Comparison of ENCODE assay signal across 28 cellular contexts in genomic region chr18:59208602-59209001, GRCh38. TPM values are rescaled to one million over a fixed set of nuclear protein-coding genes. Genes with fewer than 3 reads are reported as not detected.
DNase-seq lines count a peak whose midpoint lies in the region; ATAC-seq and TF ChIP-seq lines count a peak whose summit lies in the region.
"Had no signal": no experiment of that assay in that cellular context is flagged by ENCODE, and none has a peak within 500 bp of the region (broad histone marks: within the 10 kb centered on the region; RNA-seq: fewer than 3 reads in every experiment).

No MANE protein-coding gene starts in this region.

- intact Hi-C loops in PC-3 (cut with micrococcal nuclease) = no loop called here
- intact Hi-C loops in mammary epithelial cell (cut with micrococcal nuclease) = loop anchor here (2.0 kb wide), 1 partner anchor 194 kb away; no protein-coding TSS in a partner anchor

- CTCF ChIA-PET in PC-3 (lab: Charles Lee) (no interaction called here), mammary epithelial cell (lab: Charles Lee; ENCODE audit: low non-redundant PET) (no interaction called here)

- H3K4me1 ChIP-seq in PC-3 (ENCODE audit: insufficient read depth, low read length) (peaks cover 9% of the 10 kb centered on the region), mammary epithelial cell (ENCODE audit: insufficient read depth, low read length) (peaks cover 13% of the 10 kb centered on the region), mesendoderm (ENCODE audit: control insufficient read depth, low read depth, low read length) (peaks cover 2% of the 10 kb centered on the region)
- H3K4me1 ChIP-seq: esophagus muscularis mucosa, left ventricle myocardium inferior, Peyer's patch, SJCRH30, uterus had no signal

- peak overlapping the region; percentile 6 for H3K56ac ChIP-seq in mesendoderm (ENCODE audit: low read length)

- no peaks in the 10 kb centered on the region for H3K9me3 ChIP-seq in PC-3 (ENCODE audit: low read length)
- no peaks in the 10 kb centered on the region for H3K9me3 ChIP-seq in mammary epithelial cell (replicated peaks; ENCODE audit: insufficient read depth, low read length)
- H3K9me3 ChIP-seq: esophagus muscularis mucosa, left ventricle myocardium inferior, Peyer's patch, SJCRH30, thoracic aorta, uterus had no signal

- H2AFZ ChIP-seq in PC-3 (ENCODE audit: low read length) = no peak overlapping the region
- H2AFZ ChIP-seq in mammary epithelial cell (ENCODE audit: low read depth, low read length) = peak overlapping the region; percentile 65

- DNase-seq in HT1080 (ENCODE audit: low read depth) = peak; percentile 24
- peak; percentile 65 for DNase-seq in PC-3
- DNase-seq in mammary epithelial cell = peak; percentile 76
- DNase-seq in mesendoderm = no peak
- no peak for DNase-seq in activated T-cell treated with anti-CD3 and anti-CD28 coated beads for 4 hours
- no peak for DNase-seq in AG08396 (ENCODE audit: low spot score)
- DNase-seq: activated CD4-positive, alpha-beta T cell treated with anti-CD3 and anti-CD28 coated beads, Interleukin-2, amount 50 U/mL, for 48 hours; activated CD8-positive, alpha-beta memory T cell treated with anti-CD3 and anti-CD28 coated beads, Interleukin-2, amount 50 U/mL, for 48 hours; anterior cingulate cortex; CD4-positive, CD25-positive, alpha-beta regulatory T cell; cortex of kidney; effector memory CD8-positive, alpha-beta T cell; hypothalamus; KG1; left ventricle myocardium inferior; naive B cell; NCI-H526; Peyer's patch; SJCRH30; uterus had no signal

- H2BK5ac ChIP-seq in mesendoderm (ENCODE audit: low read length) = no peak overlapping the region

- no TSS peak for BruUV-seq in PC-3 (replicated peaks; lab: Mats Ljungman, UMichigan)
- no TSS peak for BruUV-seq in mammary epithelial cell (replicated peaks; lab: Mats Ljungman, UMichigan)

- no peak for ATAC-seq in PC-3
- no peak for ATAC-seq in HG03159 (IDR thresholded peaks at IDR 0.05; ENCODE audit: unreplicated experiment)
- ATAC-seq: activated T-helper 17 cell treated with anti-CD3 and anti-CD28 coated beads, Interleukin-2, amount 50 U/mL, for 72 hours; effector memory CD8-positive, alpha-beta T cell had no signal

- POLR2A ChIA-PET in PC-3 (lab: Charles Lee; ENCODE audit: unreplicated experiment) = no interaction called here

- dilution Hi-C loops in mammary epithelial cell (cut with HindIII; ENCODE audit: low sequenced_read_pairs) = no loop called here

- peak overlapping the region; percentile 44 for H3K18ac ChIP-seq in mesendoderm (ENCODE audit: low read length)

- no peaks in the 10 kb centered on the region for H3F3A ChIP-seq in PC-3 (ENCODE audit: low read length, unreplicated experiment)

- H3K79me1 ChIP-seq in mesendoderm (ENCODE audit: low read length) = no peaks in the 10 kb centered on the region

- H3K36me3 ChIP-seq in PC-3 (ENCODE audit: low read depth, low read length) = no peaks in the 10 kb centered on the region
- H3K36me3 ChIP-seq in mammary epithelial cell (ENCODE audit: insufficient read depth, low read length) = no peaks in the 10 kb centered on the region
- H3K36me3 ChIP-seq in mesendoderm (ENCODE audit: control insufficient read depth, insufficient read depth, low read length) = no peaks in the 10 kb centered on the region
- H3K36me3 ChIP-seq: esophagus muscularis mucosa, left ventricle myocardium inferior, Peyer's patch, SJCRH30, thoracic aorta, uterus had no signal

- H3K4me3 ChIP-seq in PC-3 (ENCODE audit: low read length) (no peak overlapping the region), mammary epithelial cell (replicated peaks in 1 of 3; ENCODE audit: insufficient read depth in 1 of 3, low read depth in 2 of 3, low read length in 3 of 3) (no peak overlapping the region), mesendoderm (ENCODE audit: low read length) (no peak overlapping the region)
- H3K4me3 ChIP-seq: esophagus muscularis mucosa, left ventricle myocardium inferior, Peyer's patch, SJCRH30, thoracic aorta, uterus had no signal

- no peak overlapping the region for H4K8ac ChIP-seq in mesendoderm (ENCODE audit: low read depth, low read length)

- no peak overlapping the region for H4K5ac ChIP-seq in mesendoderm (ENCODE audit: low read length)

- H3K4me2 ChIP-seq in PC-3 (ENCODE audit: low read length) (peak overlapping the region; percentile 20), mammary epithelial cell (ENCODE audit: insufficient read depth, low read depth, low read length) (peak overlapping the region; percentile 58), mesendoderm (ENCODE audit: low read length) (no peak overlapping the region)

- H4K20me1 ChIP-seq in PC-3 (ENCODE audit: low read length) = no peaks in the 10 kb centered on the region
- H4K20me1 ChIP-seq in mammary epithelial cell (ENCODE audit: insufficient read depth, low read length) = no peaks in the 10 kb centered on the region

- H3K27ac ChIP-seq in PC-3 (ENCODE audit: low read length) (no peak overlapping the region), mammary epithelial cell (ENCODE audit: insufficient read depth, low read depth, low read length) (no peak overlapping the region), mesendoderm (ENCODE audit: low read depth, low read length) (no peak overlapping the region)
- H3K27ac ChIP-seq: esophagus muscularis mucosa, left ventricle myocardium inferior, Peyer's patch, SJCRH30, thoracic aorta, uterus had no signal

- TF ChIP-seq CTCF in PC-3 (conservative IDR thresholded peaks at IDR 0.05; ENCODE audit: low read depth, low read length) (no peak), mammary epithelial cell (conservative IDR thresholded peaks at IDR 0.05 in 1 of 2, IDR thresholded peaks at IDR 0.05 in 1 of 2; ENCODE audit: extremely low read depth in 1 of 2, insufficient read depth in 1 of 2, low read depth in 1 of 2, low read length in 2 of 2) (no peak)

- no peaks in the 10 kb centered on the region for H3K79me2 ChIP-seq in PC-3 (ENCODE audit: low read length)
- H3K79me2 ChIP-seq in mammary epithelial cell (ENCODE audit: insufficient read depth, low read length) = no peaks in the 10 kb centered on the region
- no peaks in the 10 kb centered on the region for H3K79me2 ChIP-seq in mesendoderm (ENCODE audit: control insufficient read depth, insufficient read depth, low read length)

- H3K23ac ChIP-seq in mesendoderm (ENCODE audit: low read length) = no peak overlapping the region

- 0% methylated on average over 6 of the region's 6 CpGs for WGBS in mammary epithelial cell (ENCODE audit: low coverage, missing lambda C conversion rate)
- no CpG with 5 or more reads among the region's 6 CpGs for WGBS in mesendoderm (ENCODE audit: extremely low coverage, insufficient coverage, low lambda C conversion rate)

- H2BK15ac ChIP-seq in mesendoderm (replicated peaks; ENCODE audit: low read depth) = no peak overlapping the region

- no peak overlapping the region for H2BK120ac ChIP-seq in mesendoderm (ENCODE audit: low read depth, low read length)

- H2AK5ac ChIP-seq in mesendoderm (ENCODE audit: low read length) = no peak overlapping the region

- in situ Hi-C loops in mammary epithelial cell (cut with MboI; ENCODE audit: low sequenced_read_pairs in 2 of 2) = no loop called here

- no peak overlapping the region for H3K4ac ChIP-seq in mesendoderm (ENCODE audit: low read depth, low read length)

- peaks cover 8% of the 10 kb centered on the region for H3K27me3 ChIP-seq in PC-3 (ENCODE audit: low read length)
- no peaks in the 10 kb centered on the region for H3K27me3 ChIP-seq in mammary epithelial cell (ENCODE audit: insufficient read depth, low read length)
- H3K27me3 ChIP-seq in mesendoderm (ENCODE audit: insufficient read depth, low read length, poor library complexity) = no peaks in the 10 kb centered on the region
- H3K27me3 ChIP-seq: Peyer's patch, SJCRH30, uterus had no signal

- H3K9ac ChIP-seq in PC-3 (ENCODE audit: low read length) (no peak overlapping the region), mammary epithelial cell (ENCODE audit: insufficient read depth, low read length) (no peak overlapping the region), mesendoderm (ENCODE audit: low read length) (no peak overlapping the region)

- H3K9me2 ChIP-seq in PC-3 (replicated peaks; ENCODE audit: low read length) = no peaks in the 10 kb centered on the region

RNA-seq across cellular contexts. Expression of gene GRP, which starts 11.4 kb away (rescaled TPM):
- total RNA-seq in HT1080 (2014; rRNA removed; shearing (Covaris generic)) = not detected in 2 replicates
- polyA plus RNA-seq in HT1080 (2015; cell fraction: cytosol; rRNA removed) = not detected in 2 replicates
- polyA plus RNA-seq in HT1080 (2015; cell fraction: nucleus; rRNA removed) = not detected in 2 replicates
- total RNA-seq in PC-3 (2014; rRNA removed) (not detected in 2 replicates), mammary epithelial cell (not detected)
- not detected for polyA plus RNA-seq in mammary epithelial cell
- not detected for polyA minus RNA-seq in mammary epithelial cell
- polyA plus RNA-seq in mesendoderm (2013, experiment 1 of 2) = 8.6 TPM
- 7.3 TPM for polyA plus RNA-seq in mesendoderm (2013, experiment 2 of 2)
- total RNA-seq: activated T-helper 17 cell treated with anti-CD3 and anti-CD28 coated beads, Interleukin-2, amount 50 U/mL, for 72 hours; cardiac septum; CD4-positive, CD25-positive, alpha-beta regulatory T cell; G401; left ventricle myocardium inferior; mesothelial cell of epicardium; Peyer's patch; skeletal muscle tissue; thoracic aorta; uterus had no signal
- polyA plus RNA-seq: CD4-positive, CD25-positive, alpha-beta regulatory T cell had no signal

Comparison
In these comparisons a context has a peak if more than half of its experiments do, and no peak if none do; other contexts are left out.
1. DNase-seq: peak in HT1080 (single experiment), PC-3 (single experiment) and mammary epithelial cell (single experiment); none in mesendoderm (single experiment), activated T-cell treated with anti-CD3 and anti-CD28 coated beads for 4 hours (single experiment) and AG08396 (single experiment).